20 cellular contexts compared by ENCODE assay signal in the genomic region with DNA sequence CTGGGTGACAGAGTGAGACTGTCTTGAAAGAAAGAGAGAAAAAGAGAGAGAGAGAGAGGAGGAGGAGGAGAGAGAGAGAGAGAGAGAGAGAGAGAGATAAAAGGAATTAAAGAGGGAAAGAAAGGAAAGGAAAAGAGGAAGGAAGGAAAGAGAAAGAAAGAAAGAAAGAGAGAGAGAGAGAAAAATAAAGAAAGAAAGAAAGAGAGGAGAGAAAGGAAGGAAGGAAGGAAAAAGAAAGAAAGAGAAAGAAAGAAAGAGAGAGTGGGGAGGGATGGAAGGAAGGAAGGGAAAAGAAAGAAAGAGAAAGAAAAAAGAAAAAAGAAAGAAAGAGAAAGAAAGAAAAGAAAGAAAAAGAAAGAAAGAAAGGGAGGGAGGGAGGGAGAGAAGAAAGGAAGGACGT. TPM values are rescaled to one million over a fixed set of nuclear protein-coding genes. Genes with fewer than 3 reads are reported as not detected.
DNase-seq lines count a peak whose midpoint lies in the region; ATAC-seq lines count a peak whose summit lies in the region.
"Had no signal": no experiment of that assay in that cellular context is flagged by ENCODE, and none has a peak within 500 bp of the region (broad histone marks: within the 10 kb centered on the region; RNA-seq: fewer than 3 reads in every experiment).

No MANE protein-coding gene starts in this region.

- POLR2A ChIA-PET in naive thymus-derived CD8-positive, alpha-beta T cell (lab: Charles Lee), result no interaction called here

- peaks cover 11% of the 10 kb centered on the region for H3K4me1 Mint-ChIP-seq in T-helper 1 cell treated with Interleukin-12 subunit alpha and Interleukin-12 subunit beta and Interleukin-4 antibody, amounts not matched to agents 30 μg/mL and 1 μg/mL, for 36 hours (ENCODE audit: low read depth)
- H3K4me1 Mint-ChIP-seq in stimulated activated naive CD8-positive, alpha-beta T cell treated with anti-CD3 and anti-CD28 coated beads, Interleukin-15, amount 100 ng/mL, for 72 hours, result peaks cover 15% of the 10 kb centered on the region
- peaks cover 10 to 16% (median 13%) of the 10 kb centered on the region in 4 donors for H3K4me1 Mint-ChIP-seq in naive thymus-derived CD8-positive, alpha-beta T cell
- H3K4me1 Mint-ChIP-seq: IgD-negative memory B cell had no signal

- ATAC-seq in stimulated activated naive CD8-positive, alpha-beta T cell treated with anti-CD3 and anti-CD28 coated beads, Interleukin-15, amount 100 ng/mL, for 72 hours, result no peak
- ATAC-seq in stimulated activated naive CD8-positive, alpha-beta T cell treated with anti-CD3 and anti-CD28 coated beads, Interleukin-15, Interleukin-2, amounts not matched to agents 100 U/mL and 50 U/mL, for 24 hours, result no peak
- no peak for ATAC-seq in naive thymus-derived CD8-positive, alpha-beta T cell
- no peak for ATAC-seq in GM19023 (IDR thresholded peaks at IDR 0.05; ENCODE audit: unreplicated experiment)
- no peak for ATAC-seq in GM18867 (IDR thresholded peaks at IDR 0.05; ENCODE audit: unreplicated experiment)

- H3K9me3 Mint-ChIP-seq in T-helper 1 cell treated with Interleukin-12 subunit alpha and Interleukin-12 subunit beta and Interleukin-4 antibody, amounts not matched to agents 30 μg/mL and 1 μg/mL, for 36 hours, result no peaks in the 10 kb centered on the region
- no peaks in the 10 kb centered on the region for H3K9me3 Mint-ChIP-seq in stimulated activated naive CD8-positive, alpha-beta T cell treated with anti-CD3 and anti-CD28 coated beads, Interleukin-15, amount 100 ng/mL, for 72 hours
- H3K9me3 Mint-ChIP-seq in naive thymus-derived CD8-positive, alpha-beta T cell, result no peaks in the 10 kb centered on the region
- H3K9me3 Mint-ChIP-seq: CD4-positive, alpha-beta memory T cell; IgD-negative memory B cell had no signal

- peaks cover 57% of the 10 kb centered on the region for H3K27me3 Mint-ChIP-seq in T-helper 1 cell treated with Interleukin-12 subunit alpha and Interleukin-12 subunit beta and Interleukin-4 antibody, amounts not matched to agents 30 μg/mL and 1 μg/mL, for 36 hours (ENCODE audit: low read depth)
- peaks cover 40% of the 10 kb centered on the region for H3K27me3 Mint-ChIP-seq in stimulated activated naive CD8-positive, alpha-beta T cell treated with anti-CD3 and anti-CD28 coated beads, Interleukin-15, amount 100 ng/mL, for 72 hours
- H3K27me3 Mint-ChIP-seq in naive thymus-derived CD8-positive, alpha-beta T cell, result peaks cover 0 to 21% (median 17%) of the 10 kb centered on the region in 5 donors

- no peaks in the 10 kb centered on the region for H3K36me3 Mint-ChIP-seq in T-helper 1 cell treated with Interleukin-12 subunit alpha and Interleukin-12 subunit beta and Interleukin-4 antibody, amounts not matched to agents 30 μg/mL and 1 μg/mL, for 36 hours (ENCODE audit: low read depth)
- no peaks in the 10 kb centered on the region for H3K36me3 Mint-ChIP-seq in naive thymus-derived CD8-positive, alpha-beta T cell
- H3K36me3 Mint-ChIP-seq: CD4-positive, alpha-beta memory T cell; IgD-negative memory B cell had no signal

- DNase-seq in T-helper 1 cell (no peak), DMS53 treated with DMSO at 0.1 percent for 48 hours (lab: John Stamatoyannopoulos, UW; ENCODE audit: unreplicated experiment) (no peak)
- DNase-seq in stimulated activated naive CD8-positive, alpha-beta T cell treated with anti-CD3 and anti-CD28 coated beads, Interleukin-15, amount 100 ng/mL, for 72 hours, result no peak
- DNase-seq in stimulated activated naive CD8-positive, alpha-beta T cell treated with anti-CD3 and anti-CD28 coated beads, Interleukin-15, Interleukin-2, amounts not matched to agents 100 U/mL and 50 U/mL, for 24 hours, result no peak
- no peak for DNase-seq in naive thymus-derived CD8-positive, alpha-beta T cell
- DNase-seq: DMS79 treated with DMSO at 0.1 percent for 48 hours, GDM1, NCI-H1105 treated with DMSO at 0.1 percent for 48 hours, NCI-H187, OCI-M1, SHP77 treated with DMSO at 0.1 percent for 48 hours had no signal

- no peak overlapping the region for H3K27ac Mint-ChIP-seq in T-helper 1 cell treated with Interleukin-12 subunit alpha and Interleukin-12 subunit beta and Interleukin-4 antibody, amounts not matched to agents 30 μg/mL and 1 μg/mL, for 36 hours
- H3K27ac Mint-ChIP-seq in stimulated activated naive CD8-positive, alpha-beta T cell treated with anti-CD3 and anti-CD28 coated beads, Interleukin-15, amount 100 ng/mL, for 72 hours, result peak overlapping the region in 1 of 2 donors; percentile 68
- peak overlapping the region in 3 of 10 donors; percentile 1 to 73 (median 16) for H3K27ac Mint-ChIP-seq in naive thymus-derived CD8-positive, alpha-beta T cell
- H3K27ac Mint-ChIP-seq: CD4-positive, alpha-beta memory T cell; IgD-negative memory B cell had no signal

- peak overlapping the region; percentile 27 for H3K4me3 Mint-ChIP-seq in T-helper 1 cell treated with Interleukin-12 subunit alpha and Interleukin-12 subunit beta and Interleukin-4 antibody, amounts not matched to agents 30 μg/mL and 1 μg/mL, for 36 hours
- H3K4me3 Mint-ChIP-seq in stimulated activated naive CD8-positive, alpha-beta T cell treated with anti-CD3 and anti-CD28 coated beads, Interleukin-15, amount 100 ng/mL, for 72 hours, result peak overlapping the region; percentile 49 to 66
- H3K4me3 Mint-ChIP-seq in naive thymus-derived CD8-positive, alpha-beta T cell, result peak overlapping the region in 9 of 10 donors; percentile 31 to 78 (median 69)
- H3K4me3 Mint-ChIP-seq: IgD-negative memory B cell had no signal

RNA-seq across cellular contexts. Expression of a gene that starts 29.8 kb away (rescaled TPM):
- total RNA-seq in naive thymus-derived CD8-positive, alpha-beta T cell, result not detected
- polyA plus RNA-seq in naive thymus-derived CD8-positive, alpha-beta T cell, result not detected
- total RNA-seq: CD4-positive, alpha-beta memory T cell; GM12878; LHCN-M2 had no signal
- polyA plus RNA-seq: AG04450; BJ; CD4-positive, alpha-beta memory T cell; GM12878; IgD-negative memory B cell had no signal

RNA-seq across cellular contexts. Expression of a gene that starts 45.3 kb away (rescaled TPM):
- 10 to 100 TPM; 15.8 to 16.1 TPM for total RNA-seq in naive thymus-derived CD8-positive, alpha-beta T cell
- 10 to 100 TPM; 28.2 to 34.2 (median 33.8) TPM for polyA plus RNA-seq in naive thymus-derived CD8-positive, alpha-beta T cell
